In the genomic region with DNA sequence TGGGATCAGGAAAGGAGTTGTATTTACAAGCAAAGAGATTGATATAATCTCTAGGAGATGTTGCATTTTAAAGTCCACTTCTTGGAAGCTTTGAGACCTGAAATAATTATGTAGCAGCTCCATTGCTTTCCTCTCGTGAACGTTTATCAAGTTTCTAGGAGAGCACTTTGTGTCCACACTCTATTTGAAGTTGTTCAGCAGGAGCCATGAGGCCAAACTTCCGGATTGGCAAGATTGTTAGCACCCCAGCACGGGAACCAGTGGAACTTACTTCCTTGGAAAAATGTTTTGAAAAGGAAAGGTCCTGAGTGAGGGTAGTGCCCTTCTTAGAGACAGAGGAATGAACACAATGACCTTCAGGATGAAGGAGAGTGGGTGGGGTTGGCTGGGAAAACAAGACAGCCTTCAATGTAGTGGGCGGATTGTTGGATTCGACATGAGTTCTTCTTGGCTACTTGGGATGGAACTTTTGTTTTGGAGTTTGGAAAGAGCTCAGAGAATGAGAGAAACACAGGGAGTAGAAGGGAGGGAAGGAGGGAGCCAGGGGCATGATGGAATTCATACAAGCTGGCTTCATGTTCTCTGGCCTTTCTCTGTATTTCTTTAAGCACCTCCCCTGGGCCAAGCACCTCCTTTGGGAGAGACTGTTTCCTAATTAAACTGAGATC, we compare ENCODE assay signal across 1 cellular context.
TF ChIP-seq lines count a peak whose summit lies in the region.

No MANE protein-coding gene starts in this region.

TF ChIP-seq in GM23338, 12 proteins besides CTCF, POLR2A, EP300 and RAD21 (continued from another document):
- TF ChIP-seq, protein P1, sequence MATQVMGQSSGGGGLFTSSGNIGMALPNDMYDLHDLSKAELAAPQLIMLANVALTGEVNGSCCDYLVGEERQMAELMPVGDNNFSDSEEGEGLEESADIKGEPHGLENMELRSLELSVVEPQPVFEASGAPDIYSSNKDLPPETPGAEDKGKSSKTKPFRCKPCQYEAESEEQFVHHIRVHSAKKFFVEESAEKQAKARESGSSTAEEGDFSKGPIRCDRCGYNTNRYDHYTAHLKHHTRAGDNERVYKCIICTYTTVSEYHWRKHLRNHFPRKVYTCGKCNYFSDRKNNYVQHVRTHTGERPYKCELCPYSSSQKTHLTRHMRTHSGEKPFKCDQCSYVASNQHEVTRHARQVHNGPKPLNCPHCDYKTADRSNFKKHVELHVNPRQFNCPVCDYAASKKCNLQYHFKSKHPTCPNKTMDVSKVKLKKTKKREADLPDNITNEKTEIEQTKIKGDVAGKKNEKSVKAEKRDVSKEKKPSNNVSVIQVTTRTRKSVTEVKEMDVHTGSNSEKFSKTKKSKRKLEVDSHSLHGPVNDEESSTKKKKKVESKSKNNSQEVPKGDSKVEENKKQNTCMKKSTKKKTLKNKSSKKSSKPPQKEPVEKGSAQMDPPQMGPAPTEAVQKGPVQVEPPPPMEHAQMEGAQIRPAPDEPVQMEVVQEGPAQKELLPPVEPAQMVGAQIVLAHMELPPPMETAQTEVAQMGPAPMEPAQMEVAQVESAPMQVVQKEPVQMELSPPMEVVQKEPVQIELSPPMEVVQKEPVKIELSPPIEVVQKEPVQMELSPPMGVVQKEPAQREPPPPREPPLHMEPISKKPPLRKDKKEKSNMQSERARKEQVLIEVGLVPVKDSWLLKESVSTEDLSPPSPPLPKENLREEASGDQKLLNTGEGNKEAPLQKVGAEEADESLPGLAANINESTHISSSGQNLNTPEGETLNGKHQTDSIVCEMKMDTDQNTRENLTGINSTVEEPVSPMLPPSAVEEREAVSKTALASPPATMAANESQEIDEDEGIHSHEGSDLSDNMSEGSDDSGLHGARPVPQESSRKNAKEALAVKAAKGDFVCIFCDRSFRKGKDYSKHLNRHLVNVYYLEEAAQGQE (IDR thresholded peaks at IDR 0.05; ENCODE audit: unreplicated experiment) = no peak
- TF ChIP-seq ZNF331 (CRISPR knock-in tag; IDR thresholded peaks at IDR 0.05; ENCODE audit: low read depth) (no peak), CREB1 (CRISPR knock-in tag; IDR thresholded peaks at IDR 0.05; ENCODE audit: low read depth) (no peak), NANOG (IDR thresholded peaks at IDR 0.05; ENCODE audit: borderline replicate concordance) (no peak), EZH2 (IDR thresholded peaks at IDR 0.05; ENCODE audit: low read depth, unreplicated experiment) (no peak), EZH2phosphoT487 (IDR thresholded peaks at IDR 0.05; ENCODE audit: unreplicated experiment) (no peak), JUNB (IDR thresholded peaks at IDR 0.05; ENCODE audit: unreplicated experiment) (no peak), POLR2AphosphoS5 (IDR thresholded peaks at IDR 0.05; ENCODE audit: low read depth) (no peak)
- TF ChIP-seq, protein P2, sequence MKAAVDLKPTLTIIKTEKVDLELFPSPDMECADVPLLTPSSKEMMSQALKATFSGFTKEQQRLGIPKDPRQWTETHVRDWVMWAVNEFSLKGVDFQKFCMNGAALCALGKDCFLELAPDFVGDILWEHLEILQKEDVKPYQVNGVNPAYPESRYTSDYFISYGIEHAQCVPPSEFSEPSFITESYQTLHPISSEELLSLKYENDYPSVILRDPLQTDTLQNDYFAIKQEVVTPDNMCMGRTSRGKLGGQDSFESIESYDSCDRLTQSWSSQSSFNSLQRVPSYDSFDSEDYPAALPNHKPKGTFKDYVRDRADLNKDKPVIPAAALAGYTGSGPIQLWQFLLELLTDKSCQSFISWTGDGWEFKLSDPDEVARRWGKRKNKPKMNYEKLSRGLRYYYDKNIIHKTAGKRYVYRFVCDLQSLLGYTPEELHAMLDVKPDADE (IDR thresholded peaks at IDR 0.05) = no peak
- TF ChIP-seq, protein P3, sequence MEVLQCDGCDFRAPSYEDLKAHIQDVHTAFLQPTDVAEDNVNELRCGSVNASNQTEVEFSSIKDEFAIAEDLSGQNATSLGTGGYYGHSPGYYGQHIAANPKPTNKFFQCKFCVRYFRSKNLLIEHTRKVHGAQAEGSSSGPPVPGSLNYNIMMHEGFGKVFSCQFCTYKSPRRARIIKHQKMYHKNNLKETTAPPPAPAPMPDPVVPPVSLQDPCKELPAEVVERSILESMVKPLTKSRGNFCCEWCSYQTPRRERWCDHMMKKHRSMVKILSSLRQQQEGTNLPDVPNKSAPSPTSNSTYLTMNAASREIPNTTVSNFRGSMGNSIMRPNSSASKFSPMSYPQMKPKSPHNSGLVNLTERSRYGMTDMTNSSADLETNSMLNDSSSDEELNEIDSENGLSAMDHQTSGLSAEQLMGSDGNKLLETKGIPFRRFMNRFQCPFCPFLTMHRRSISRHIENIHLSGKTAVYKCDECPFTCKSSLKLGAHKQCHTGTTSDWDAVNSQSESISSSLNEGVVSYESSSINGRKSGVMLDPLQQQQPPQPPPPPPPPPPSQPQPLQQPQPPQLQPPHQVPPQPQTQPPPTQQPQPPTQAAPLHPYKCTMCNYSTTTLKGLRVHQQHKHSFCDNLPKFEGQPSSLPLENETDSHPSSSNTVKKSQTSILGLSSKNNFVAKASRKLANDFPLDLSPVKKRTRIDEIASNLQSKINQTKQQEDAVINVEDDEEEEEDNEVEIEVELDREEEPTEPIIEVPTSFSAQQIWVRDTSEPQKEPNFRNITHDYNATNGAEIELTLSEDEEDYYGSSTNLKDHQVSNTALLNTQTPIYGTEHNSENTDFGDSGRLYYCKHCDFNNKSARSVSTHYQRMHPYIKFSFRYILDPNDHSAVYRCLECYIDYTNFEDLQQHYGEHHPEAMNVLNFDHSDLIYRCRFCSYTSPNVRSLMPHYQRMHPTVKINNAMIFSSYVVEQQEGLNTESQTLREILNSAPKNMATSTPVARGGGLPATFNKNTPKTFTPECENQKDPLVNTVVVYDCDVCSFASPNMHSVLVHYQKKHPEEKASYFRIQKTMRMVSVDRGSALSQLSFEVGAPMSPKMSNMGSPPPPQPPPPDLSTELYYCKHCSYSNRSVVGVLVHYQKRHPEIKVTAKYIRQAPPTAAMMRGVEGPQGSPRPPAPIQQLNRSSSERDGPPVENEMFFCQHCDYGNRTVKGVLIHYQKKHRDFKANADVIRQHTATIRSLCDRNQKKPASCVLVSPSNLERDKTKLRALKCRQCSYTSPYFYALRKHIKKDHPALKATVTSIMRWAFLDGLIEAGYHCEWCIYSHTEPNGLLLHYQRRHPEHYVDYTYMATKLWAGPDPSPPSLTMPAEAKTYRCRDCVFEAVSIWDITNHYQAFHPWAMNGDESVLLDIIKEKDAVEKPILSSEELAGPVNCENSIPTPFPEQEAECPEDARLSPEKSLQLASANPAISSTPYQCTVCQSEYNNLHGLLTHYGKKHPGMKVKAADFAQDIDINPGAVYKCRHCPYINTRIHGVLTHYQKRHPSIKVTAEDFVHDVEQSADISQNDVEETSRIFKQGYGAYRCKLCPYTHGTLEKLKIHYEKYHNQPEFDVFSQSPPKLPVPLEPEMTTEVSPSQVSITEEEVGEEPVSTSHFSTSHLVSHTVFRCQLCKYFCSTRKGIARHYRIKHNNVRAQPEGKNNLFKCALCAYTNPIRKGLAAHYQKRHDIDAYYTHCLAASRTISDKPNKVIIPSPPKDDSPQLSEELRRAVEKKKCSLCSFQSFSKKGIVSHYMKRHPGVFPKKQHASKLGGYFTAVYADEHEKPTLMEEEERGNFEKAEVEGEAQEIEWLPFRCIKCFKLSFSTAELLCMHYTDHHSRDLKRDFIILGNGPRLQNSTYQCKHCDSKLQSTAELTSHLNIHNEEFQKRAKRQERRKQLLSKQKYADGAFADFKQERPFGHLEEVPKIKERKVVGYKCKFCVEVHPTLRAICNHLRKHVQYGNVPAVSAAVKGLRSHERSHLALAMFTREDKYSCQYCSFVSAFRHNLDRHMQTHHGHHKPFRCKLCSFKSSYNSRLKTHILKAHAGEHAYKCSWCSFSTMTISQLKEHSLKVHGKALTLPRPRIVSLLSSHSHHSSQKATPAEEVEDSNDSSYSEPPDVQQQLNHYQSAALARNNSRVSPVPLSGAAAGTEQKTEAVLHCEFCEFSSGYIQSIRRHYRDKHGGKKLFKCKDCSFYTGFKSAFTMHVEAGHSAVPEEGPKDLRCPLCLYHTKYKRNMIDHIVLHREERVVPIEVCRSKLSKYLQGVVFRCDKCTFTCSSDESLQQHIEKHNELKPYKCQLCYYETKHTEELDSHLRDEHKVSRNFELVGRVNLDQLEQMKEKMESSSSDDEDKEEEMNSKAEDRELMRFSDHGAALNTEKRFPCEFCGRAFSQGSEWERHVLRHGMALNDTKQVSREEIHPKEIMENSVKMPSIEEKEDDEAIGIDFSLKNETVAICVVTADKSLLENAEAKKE (CRISPR knock-in tag; IDR thresholded peaks at IDR 0.05) = no peak
TF ChIP-seq in GM23338: peak in this region for 0.
